Comparison of ENCODE assay signal across 35 cellular contexts in genomic region chr3:32983124-32983523, GRCh38. TPM values are rescaled to one million over a fixed set of nuclear protein-coding genes. Genes with fewer than 3 reads are reported as not detected.
"Had no signal": no experiment of that assay in that cellular context is flagged by ENCODE, and none has a peak within 500 bp of the region (broad histone marks: within the 10 kb centered on the region; RNA-seq: fewer than 3 reads in every experiment).

No MANE protein-coding gene starts in this region.

- H3K9me3 Mint-ChIP-seq: activated B cell treated with CpG ODN at 0.5 μM for 24 hours; activated CD4-positive, alpha-beta memory T cell treated with anti-CD3 and anti-CD28 coated beads for 36 hours; activated CD8-positive, alpha-beta T cell treated with anti-CD3 and anti-CD28 coated beads for 36 hours; activated naive CD4-positive, alpha-beta T cell treated with anti-CD3 and anti-CD28 coated beads, Interleukin-2, amount 50 U/mL, for 24 hours; activated T-cell treated with anti-CD3 and anti-CD28 coated beads, Interleukin-2, amount 50 U/mL, for 4 hours; activated T-helper 17 cell treated with anti-CD3 and anti-CD28 coated beads, Interleukin-2, amount 50 U/mL, for 72 hours had no signal

- H3K4me3 Mint-ChIP-seq: activated B cell treated with CpG ODN at 0.5 μM for 24 hours; activated CD4-positive, alpha-beta memory T cell treated with anti-CD3 and anti-CD28 coated beads for 36 hours; activated CD4-positive, alpha-beta T cell treated with anti-CD3 and anti-CD28 coated beads, Interleukin-2, amount 10 ng/mL, durations not matched to agents 24 days and 14 days; activated CD8-positive, alpha-beta T cell treated with anti-CD3 and anti-CD28 coated beads for 36 hours; activated naive CD4-positive, alpha-beta T cell treated with anti-CD3 and anti-CD28 coated beads for 36 hours; activated naive CD4-positive, alpha-beta T cell treated with anti-CD3 and anti-CD28 coated beads, Interleukin-2, amount 50 U/mL, for 24 hours; activated naive CD8-positive, alpha-beta T cell treated with anti-CD3 and anti-CD28 coated beads for 36 hours; activated T-cell treated with anti-CD3 and anti-CD28 coated beads, Interleukin-2, amount 50 U/mL, for 4 hours; activated T-helper 1 cell treated with anti-CD3 and anti-CD28 coated beads, Interleukin-12 subunit alpha, Interleukin-12 subunit beta, Interleukin-2, Interleukin-4 antibody, amounts not matched to agents 30 ng/mL and 10 ng/mL and 1 ng/mL, durations not matched to agents 14 hours and 24 hours and 36 hours; activated T-helper 17 cell treated with anti-CD3 and anti-CD28 coated beads, Interleukin-2, amount 50 U/mL, for 72 hours; brain; T-helper 1 cell treated with Interleukin-12 subunit alpha and Interleukin-12 subunit beta and Interleukin-4 antibody, amounts not matched to agents 30 μg/mL and 1 μg/mL, for 36 hours; T-helper 2 cell treated with Interferon-gamma antibody and Interleukin-4, amounts not matched to agents 5 μg/mL and 100 μg/mL, for 36 hours had no signal

- H3K9me3 ChIP-seq: ascending aorta, colonic mucosa had no signal

- H3K27me3 Mint-ChIP-seq: activated B cell treated with CpG ODN at 0.5 μM for 24 hours; activated CD4-positive, alpha-beta memory T cell treated with anti-CD3 and anti-CD28 coated beads for 36 hours; activated CD4-positive, alpha-beta T cell treated with anti-CD3 and anti-CD28 coated beads, Interleukin-2, amount 10 ng/mL, durations not matched to agents 24 days and 14 days; activated naive CD4-positive, alpha-beta T cell treated with anti-CD3 and anti-CD28 coated beads, Interleukin-2, amount 50 U/mL, for 24 hours; activated T-helper 17 cell treated with anti-CD3 and anti-CD28 coated beads, Interleukin-2, amount 50 U/mL, for 72 hours; brain had no signal

- H3K27me3 ChIP-seq: ascending aorta, cardiac muscle cell, colonic mucosa had no signal

- H3K36me3 ChIP-seq: ascending aorta, cardiac muscle cell, colonic mucosa had no signal

- H3K36me3 Mint-ChIP-seq: activated naive CD4-positive, alpha-beta T cell treated with anti-CD3 and anti-CD28 coated beads, Interleukin-2, amount 50 U/mL, for 24 hours; activated naive CD8-positive, alpha-beta T cell treated with anti-CD3 and anti-CD28 coated beads for 36 hours; brain had no signal

- FAIRE-seq: bronchial epithelial cell, TTC549 had no signal

- H3K4me1 ChIP-seq: ascending aorta, colonic mucosa had no signal

- H3K27ac ChIP-seq: ascending aorta, cardiac muscle cell, colonic mucosa, VCaP had no signal

- H3K27ac Mint-ChIP-seq: activated B cell treated with CpG ODN at 0.5 μM for 24 hours; activated CD4-positive, alpha-beta memory T cell treated with anti-CD3 and anti-CD28 coated beads for 36 hours; activated CD4-positive, alpha-beta T cell treated with anti-CD3 and anti-CD28 coated beads, Interleukin-2, amount 10 ng/mL, durations not matched to agents 24 days and 14 days; activated CD8-positive, alpha-beta T cell treated with anti-CD3 and anti-CD28 coated beads for 36 hours; activated naive CD4-positive, alpha-beta T cell treated with anti-CD3 and anti-CD28 coated beads for 36 hours; activated naive CD4-positive, alpha-beta T cell treated with anti-CD3 and anti-CD28 coated beads, Interleukin-2, amount 50 U/mL, for 24 hours; activated naive CD8-positive, alpha-beta T cell treated with anti-CD3 and anti-CD28 coated beads for 36 hours; activated T-helper 1 cell treated with anti-CD3 and anti-CD28 coated beads, Interleukin-12 subunit alpha, Interleukin-12 subunit beta, Interleukin-2, Interleukin-4 antibody, amounts not matched to agents 30 ng/mL and 10 ng/mL and 1 ng/mL, durations not matched to agents 14 hours and 24 hours and 36 hours; activated T-helper 17 cell treated with anti-CD3 and anti-CD28 coated beads, Interleukin-2, amount 50 U/mL, for 72 hours; brain; T-helper 1 cell treated with Interleukin-12 subunit alpha and Interleukin-12 subunit beta and Interleukin-4 antibody, amounts not matched to agents 30 μg/mL and 1 μg/mL, for 36 hours; T-helper 2 cell treated with Interferon-gamma antibody and Interleukin-4, amounts not matched to agents 5 μg/mL and 100 μg/mL, for 36 hours had no signal

- H3K4me1 Mint-ChIP-seq: activated B cell treated with CpG ODN at 0.5 μM for 24 hours; activated naive CD4-positive, alpha-beta T cell treated with anti-CD3 and anti-CD28 coated beads, Interleukin-2, amount 50 U/mL, for 24 hours; brain had no signal

- H3K4me3 ChIP-seq: ascending aorta, cardiac muscle cell, colonic mucosa had no signal

- DNase-seq: activated B cell treated with CpG ODN at 0.5 μM for 24 hours; activated CD4-positive, alpha-beta memory T cell treated with anti-CD3 and anti-CD28 coated beads for 36 hours; activated CD4-positive, alpha-beta T cell treated with anti-CD3 and anti-CD28 coated beads for 4 hours; activated CD4-positive, alpha-beta T cell treated with anti-CD3 and anti-CD28 coated beads, Interleukin-2, amount 10 ng/mL, durations not matched to agents 24 days and 14 days; activated CD4-positive, alpha-beta T cell treated with anti-CD3 and anti-CD28 coated beads, Interleukin-2, amount 50 U/mL, for 1 hour; activated CD4-positive, alpha-beta T cell treated with anti-CD3 and anti-CD28 coated beads, Interleukin-2, amount 50 U/mL, for 4 hours; activated CD4-positive, CD25-positive, alpha-beta regulatory T cell treated with anti-CD3 and anti-CD28 coated beads, Interleukin-2, amount 50 U/mL, for 72 hours; activated CD8-positive, alpha-beta memory T cell treated with anti-CD3 and anti-CD28 coated beads, Interleukin-2, amount 50 U/mL, for 4 hours; activated CD8-positive, alpha-beta T cell treated with anti-CD3 and anti-CD28 coated beads for 36 hours; activated effector memory CD4-positive, alpha-beta T cell treated with anti-CD3 and anti-CD28 coated beads, Interleukin-2, amount 50 U/mL, for 16 hours; activated gamma-delta T cell treated with Interleukin-2 at 50 U/mL for 16 hours; activated naive CD4-positive, alpha-beta T cell; activated naive CD4-positive, alpha-beta T cell treated with anti-CD3 and anti-CD28 coated beads for 36 hours; activated naive CD8-positive, alpha-beta T cell treated with anti-CD3 and anti-CD28 coated beads for 36 hours; activated T-cell treated with anti-CD3 and anti-CD28 coated beads for 4 hours; activated T-cell treated with anti-CD3 and anti-CD28 coated beads, Interleukin-2, amount 50 U/mL, for 1 hour; activated T-cell treated with anti-CD3 and anti-CD28 coated beads, Interleukin-2, amount 50 U/mL, for 4 hours; amygdala; anterior cingulate cortex; caudate nucleus; colonic mucosa; T-helper 1 cell; T-helper 2 cell; T-helper 9 cell had no signal

- ATAC-seq: activated CD8-positive, alpha-beta T cell treated with anti-CD3 and anti-CD28 coated beads for 36 hours; activated T-cell treated with anti-CD3 and anti-CD28 coated beads, Interleukin-2, amount 50 U/mL, for 4 hours; activated T-helper 17 cell treated with anti-CD3 and anti-CD28 coated beads, Interleukin-2, amount 50 U/mL, for 72 hours had no signal

RNA-seq across cellular contexts. Expression of gene CCR4, which starts 31.7 kb away (rescaled TPM):
- polyA plus RNA-seq: cardiac muscle cell had no signal
